Comparison of ENCODE assay signal across 8 cellular contexts in genomic region chr20:18632196-18632789, GRCh38. TPM values are rescaled to one million over a fixed set of nuclear protein-coding genes. Genes with fewer than 3 reads are reported as not detected.
A peak's percentile ranks its signal among the peaks of the same experiment; 100 is the strongest.
DNase-seq lines count a peak whose midpoint lies in the region; ATAC-seq and TF ChIP-seq lines count a peak whose summit lies in the region.

No MANE protein-coding gene starts in this region.

- CTCF ChIA-PET in CD8-positive, alpha-beta T cell (lab: Charles Lee), result interaction anchor here (0.5 to 1.7 kb wide), 19 partner anchors 10 to 1029 kb away, joined by 3 to 5 read pairs (median 3); no protein-coding TSS in a partner anchor
- CTCF ChIA-PET in activated CD4-positive, alpha-beta T cell treated with anti-CD3 and anti-CD28 coated beads, Interleukin-2, amount 10 ng/mL, durations not matched to agents 7 days and 5 days (lab: Charles Lee), result interaction anchor here (0.6 kb wide), 2 partner anchors 19 to 86 kb away, joined by 3 read pairs; no protein-coding TSS in a partner anchor

- H3K36me3 ChIP-seq in CD8-positive, alpha-beta T cell (ENCODE audit: insufficient read depth, low read length), result no peaks in the 10 kb centered on the region

- peaks cover 39% of the 10 kb centered on the region for H3K36me3 Mint-ChIP-seq in CD8-positive, alpha-beta T cell
- H3K36me3 Mint-ChIP-seq in activated CD4-positive, alpha-beta T cell treated with anti-CD3 and anti-CD28 coated beads, Interleukin-2, amount 10 ng/mL, durations not matched to agents 7 days and 5 days (ENCODE audit: low read depth), result peaks cover 4% of the 10 kb centered on the region

- ATAC-seq in CD8-positive, alpha-beta T cell, result peak; percentile 88
- ATAC-seq in GM19438 (IDR thresholded peaks at IDR 0.05; ENCODE audit: low read depth, unreplicated experiment), result peak; percentile 92
- peak; percentile 96 for ATAC-seq in HG03457 (IDR thresholded peaks at IDR 0.05; ENCODE audit: unreplicated experiment)

- H3K4me3 Mint-ChIP-seq in CD8-positive, alpha-beta T cell, result no peak overlapping the region
- H3K4me3 Mint-ChIP-seq in activated CD4-positive, alpha-beta T cell treated with anti-CD3 and anti-CD28 coated beads, Interleukin-2, amount 10 ng/mL, durations not matched to agents 7 days and 5 days, result no peak overlapping the region

- 23 to 28% methylated on average over 7 of the region's 7 CpGs for WGBS in lower leg skin, 2 donors

- H3K27me3 Mint-ChIP-seq in CD8-positive, alpha-beta T cell (ENCODE audit: low read depth), result no peaks in the 10 kb centered on the region
- H3K27me3 Mint-ChIP-seq in activated CD4-positive, alpha-beta T cell treated with anti-CD3 and anti-CD28 coated beads, Interleukin-2, amount 10 ng/mL, durations not matched to agents 7 days and 5 days, result no peaks in the 10 kb centered on the region

- H3K27me3 ChIP-seq in CD8-positive, alpha-beta T cell (ENCODE audit: insufficient read depth, low read length), result no peaks in the 10 kb centered on the region
- no peaks in the 10 kb centered on the region for H3K27me3 ChIP-seq in dorsolateral prefrontal cortex

- no peak overlapping the region for H3K4me3 ChIP-seq in CD8-positive, alpha-beta T cell (ENCODE audit: low read depth, low read length)
- no peak overlapping the region for H3K4me3 ChIP-seq in dorsolateral prefrontal cortex
- no peak overlapping the region for H3K4me3 ChIP-seq in lower leg skin (ENCODE audit: low read depth, poor library complexity, severe bottlenecking)

- no peak overlapping the region for H3K27ac ChIP-seq in CD8-positive, alpha-beta T cell (ENCODE audit: low read depth, low read length)
- H3K27ac ChIP-seq in dorsolateral prefrontal cortex, result peak overlapping the region in 51 of 59 donors; percentile 3 to 88 (median 61)

- no peaks in the 10 kb centered on the region for H3K9me3 Mint-ChIP-seq in CD8-positive, alpha-beta T cell
- no peaks in the 10 kb centered on the region for H3K9me3 Mint-ChIP-seq in activated CD4-positive, alpha-beta T cell treated with anti-CD3 and anti-CD28 coated beads, Interleukin-2, amount 10 ng/mL, durations not matched to agents 7 days and 5 days

- H3K9me3 ChIP-seq in CD8-positive, alpha-beta T cell (ENCODE audit: low read length), result no peaks in the 10 kb centered on the region

- no peaks in the 10 kb centered on the region for H3K4me1 ChIP-seq in CD8-positive, alpha-beta T cell (ENCODE audit: insufficient read depth, low read length)

- no peaks in the 10 kb centered on the region for H3K4me1 Mint-ChIP-seq in CD8-positive, alpha-beta T cell (ENCODE audit: low read depth)
- H3K4me1 Mint-ChIP-seq in activated CD4-positive, alpha-beta T cell treated with anti-CD3 and anti-CD28 coated beads, Interleukin-2, amount 10 ng/mL, durations not matched to agents 7 days and 5 days, result no peaks in the 10 kb centered on the region

- no peak for TF ChIP-seq POLR2A in lower leg skin (IDR thresholded peaks at IDR 0.05)

- POLR2A ChIA-PET in CD8-positive, alpha-beta T cell (lab: Charles Lee), result interaction anchor here (0.6 to 1.1 kb wide), 2 partner anchors 58 to 162 kb away, joined by 3 to 5 read pairs; no protein-coding TSS in a partner anchor
- POLR2A ChIA-PET in activated CD4-positive, alpha-beta T cell treated with anti-CD3 and anti-CD28 coated beads, Interleukin-2, amount 10 ng/mL, durations not matched to agents 7 days and 5 days (lab: Charles Lee), result no interaction called here

- peak; percentile 9 to 64 (median 47) for DNase-seq in CD8-positive, alpha-beta T cell
- DNase-seq in NCI-H524 (lab: John Stamatoyannopoulos, UW), result peak; percentile 66 to 82
- DNase-seq in activated CD4-positive, alpha-beta T cell treated with anti-CD3 and anti-CD28 coated beads, Interleukin-2, amount 10 ng/mL, durations not matched to agents 7 days and 5 days, result peak; percentile 60
- DNase-seq in dorsolateral prefrontal cortex, result peak; percentile 52 to 85 (median 78)
- peak; percentile 32 to 86 for DNase-seq in lower leg skin (ENCODE audit: low spot score in 2 of 2)
- peak; percentile 28 to 32 for DNase-seq in stimulated activated CD8-positive, alpha-beta memory T cell treated with anti-CD3 and anti-CD28 coated beads, Interleukin-15, amount 100 ng/mL, for 48 hours (ENCODE audit: low read depth in 2 of 2)

- TF ChIP-seq CTCF in CD8-positive, alpha-beta T cell (IDR thresholded peaks at IDR 0.05), result peak; percentile 84
- TF ChIP-seq CTCF in dorsolateral prefrontal cortex (IDR thresholded peaks at IDR 0.05 in 54 of 56, conservative IDR thresholded peaks at IDR 0.05 in 2 of 56; ENCODE audit: low read depth in 1 of 56, partially characterized antibody in 56 of 56) (peak; percentile 66 to 99 (median 92)), lower leg skin (IDR thresholded peaks at IDR 0.05) (peak in 1 of 3 donors; percentile 35)

- no peak overlapping the region for H3K27ac Mint-ChIP-seq in CD8-positive, alpha-beta T cell
- no peak overlapping the region for H3K27ac Mint-ChIP-seq in activated CD4-positive, alpha-beta T cell treated with anti-CD3 and anti-CD28 coated beads, Interleukin-2, amount 10 ng/mL, durations not matched to agents 7 days and 5 days

- intact Hi-C loops in CD8-positive, alpha-beta T cell (cut with DNase I, micrococcal nuclease), result loop anchor here (1.0 to 10.0 kb wide), 7 partner anchors 220 to 1365 kb away; no protein-coding TSS in a partner anchor
- intact Hi-C loops in dorsolateral prefrontal cortex (cut with DNase I) (loop anchor here (5.0 to 10.0 kb wide), 4 partner anchors 160 to 1030 kb away; no protein-coding TSS in a partner anchor), lower leg skin (cut with DNase I; ENCODE audit: low total_unique reads) (loop anchor here (5.0 kb wide), 1 partner anchor 1025 kb away; no protein-coding TSS in a partner anchor)

RNA-seq across cellular contexts. Expression of gene DTD1, which starts 44.4 kb away (rescaled TPM):
- 10 to 100 TPM; 12.5 to 14.5 TPM for total RNA-seq in CD8-positive, alpha-beta T cell
- total RNA-seq in activated CD4-positive, alpha-beta T cell treated with anti-CD3 and anti-CD28 coated beads, Interleukin-2, amount 10 ng/mL, durations not matched to agents 7 days and 5 days, result 10 to 100 TPM; 17.7 to 19.4 TPM
- total RNA-seq in dorsolateral prefrontal cortex (10 to 100 TPM; 17.6 to 55.0 (median 34.0) TPM), lower leg skin (10 to 100 TPM; 21.7 to 41.8 (median 39.8) TPM)
